ENCODE assay signal across 8 cellular contexts in genomic region chr5:172283862-172284274, GRCh38. TPM values are rescaled to one million over a fixed set of nuclear protein-coding genes. Genes with fewer than 3 reads are reported as not detected.
A peak's percentile ranks its signal among the peaks of the same experiment; 100 is the strongest.
DNase-seq lines count a peak whose midpoint lies in the region; ATAC-seq and TF ChIP-seq lines count a peak whose summit lies in the region.

No MANE protein-coding gene starts in this region.

- no peaks in the 10 kb centered on the region for H3K9me3 ChIP-seq in ectodermal cell (ENCODE audit: control insufficient read depth, low read length)

- peak; percentile 80 for DNase-seq in AG10803 (ENCODE audit: low read depth)
- DNase-seq in NCI-H446 (lab: John Stamatoyannopoulos, UW), result peak; percentile 32 to 91
- DNase-seq in activated CD4-positive, alpha-beta T cell treated with anti-CD3 and anti-CD28 coated beads, Interleukin-2, amount 50 U/mL, for 48 hours, result peak; percentile 78 to 81
- peak; percentile 78 to 83 for DNase-seq in lung microvascular endothelial cell (ENCODE audit: low read depth in 2 of 2)
- DNase-seq in stimulated activated CD8-positive, alpha-beta memory T cell treated with anti-CD3 and anti-CD28 coated beads, Interleukin-12 subunit alpha, Interleukin-12 subunit beta, amount 100 ng/mL, for 1 hour (ENCODE audit: low read depth), result peak; percentile 64

- H3K4me3 ChIP-seq in AG10803 (ENCODE audit: low read length), result peak overlapping the region; percentile 78
- H3K4me3 ChIP-seq in ectodermal cell (ENCODE audit: insufficient read depth, low read depth, low read length), result peak overlapping the region; percentile 76

- ATAC-seq in GM18868 (IDR thresholded peaks at IDR 0.05; ENCODE audit: unreplicated experiment) (peak; percentile 79), HG03066 (IDR thresholded peaks at IDR 0.05; ENCODE audit: low read depth, unreplicated experiment) (peak; percentile 81)

- no peak for TF ChIP-seq CTCF in AG10803 (conservative IDR thresholded peaks at IDR 0.05; ENCODE audit: low read length)

- no peaks in the 10 kb centered on the region for H3K4me1 ChIP-seq in ectodermal cell (ENCODE audit: control insufficient read depth, insufficient read depth, low read length)

- no peaks in the 10 kb centered on the region for H3K36me3 ChIP-seq in ectodermal cell (ENCODE audit: control insufficient read depth, insufficient read depth, low read length)

- H3K27ac ChIP-seq in ectodermal cell (ENCODE audit: insufficient read depth, low read depth, low read length, poor library complexity, severe bottlenecking), result peak overlapping the region; percentile 96

- peaks cover 5% of the 10 kb centered on the region for H3K27me3 ChIP-seq in ectodermal cell (ENCODE audit: control insufficient read depth, insufficient read depth, low read length, poor library complexity, severe bottlenecking)

- WGBS in ectodermal cell, 2 experiments, result 0% methylated on average over 55 of the region's 55 CpGs

RNA-seq across cellular contexts. Expression of gene UBTD2, which starts 0.3 kb away (rescaled TPM):
- polyA plus RNA-seq in ectodermal cell (2013, experiment 1 of 4), result 65.0 TPM
- polyA plus RNA-seq in ectodermal cell (2013, experiment 2 of 4), result 75.4 TPM
- polyA plus RNA-seq in ectodermal cell (2013, experiment 3 of 4), result 57.9 TPM
- polyA plus RNA-seq in ectodermal cell (2013, experiment 4 of 4), result 63.6 TPM
- 14.7 and 15.5 TPM in 2 replicates for total RNA-seq in lung microvascular endothelial cell

Comparison
In these comparisons a context has a peak if more than half of its experiments do, and no peak if none do; other contexts are left out.
1. Peak in every context shown above with its lines: DNase-seq, ATAC-seq, H3K4me3 ChIP-seq and H3K27ac ChIP-seq.